In genomic region chr2:207925601-207926000, GRCh38 we compare ENCODE assay signal across 20 cellular contexts.
A peak's percentile ranks its signal among the peaks of the same experiment; 100 is the strongest.
DNase-seq lines count a peak whose midpoint lies in the region; ATAC-seq and TF ChIP-seq lines count a peak whose summit lies in the region.
"Had no signal": no experiment of that assay in that cellular context is flagged by ENCODE, and none has a peak within 500 bp of the region (broad histone marks: within the 10 kb centered on the region; RNA-seq: fewer than 3 reads in every experiment).

No MANE protein-coding gene starts in this region.

- no peak overlapping the region for H3K4me3 Mint-ChIP-seq in Caco-2 (ENCODE audit: unreplicated experiment)
- H3K4me3 Mint-ChIP-seq: B cell, brain had no signal

- H3K27me3 ChIP-seq in Caco-2 (replicated peaks; ENCODE audit: control insufficient read depth, insufficient read depth, low read length) (no peaks in the 10 kb centered on the region), adipocyte (replicated peaks; ENCODE audit: control insufficient read depth, insufficient read depth, low read length) (no peaks in the 10 kb centered on the region), liver (ENCODE audit: control insufficient read depth in 4 of 4, insufficient read depth in 4 of 4, low read length in 3 of 4) (no peaks in the 10 kb centered on the region), skeletal muscle satellite cell (ENCODE audit: control insufficient read depth, insufficient read depth, low read length) (no peaks in the 10 kb centered on the region)
- H3K27me3 ChIP-seq: tibial nerve had no signal

- no peak for TF ChIP-seq POLR2A in GM18505 (IDR thresholded peaks at IDR 0.05; ENCODE audit: borderline replicate concordance, extremely low read depth, insufficient read depth, insufficient read length)

- DNase-seq in Caco-2, result no peak
- DNase-seq in adipocyte (ENCODE audit: low read depth), result no peak
- no peak for DNase-seq in SW480 (ENCODE audit: low spot score)
- DNase-seq: DMS 273 treated with DMSO at 0.1 percent for 48 hours; GDM1; NCI-H187; NCI-H345; NK-92 treated with Interleukin-12 subunit alpha and Interleukin-12 subunit beta, amount 100 ng/mL, for 24 hours; stimulated activated CD4-positive, alpha-beta T cell treated with anti-CD3 and anti-CD28 coated beads, Interleukin-4, amount 100 ng/mL, for 24 hours; SW 1271 had no signal

- CTCF ChIA-PET in Caco-2 (lab: Charles Lee), result no interaction called here

- H3K9me3 Mint-ChIP-seq in Caco-2 (ENCODE audit: unreplicated experiment), result no peaks in the 10 kb centered on the region
- H3K9me3 Mint-ChIP-seq: brain had no signal

- H3K9ac ChIP-seq in adipocyte (ENCODE audit: low read length) (no peak overlapping the region), liver (ENCODE audit: low read depth in 1 of 2, low read length in 2 of 2) (peak overlapping the region in 1 of 2 donors; percentile 55), skeletal muscle satellite cell (ENCODE audit: low read depth, low read length) (peak overlapping the region; percentile 9)

- ATAC-seq in GM18505 (IDR thresholded peaks at IDR 0.05; ENCODE audit: unreplicated experiment) (no peak), HG03460 (IDR thresholded peaks at IDR 0.05; ENCODE audit: unreplicated experiment) (no peak), GM21367 (IDR thresholded peaks at IDR 0.05; ENCODE audit: unreplicated experiment) (no peak)
- ATAC-seq: GM12878 had no signal

- BruUV-seq in Caco-2 (replicated peaks; lab: Mats Ljungman, UMichigan), result no TSS peak

- H3K36me3 ChIP-seq in Caco-2 (ENCODE audit: control insufficient read depth, insufficient read depth, low read length) (no peaks in the 10 kb centered on the region), adipocyte (ENCODE audit: control insufficient read depth, insufficient read depth, low read length, severe bottlenecking) (no peaks in the 10 kb centered on the region), liver (ENCODE audit: control insufficient read depth in 4 of 4, insufficient read depth in 3 of 4, low read depth in 1 of 4, low read length in 3 of 4) (peaks cover 0 to 2% (median 0%) of the 10 kb centered on the region in 4 donors), skeletal muscle satellite cell (ENCODE audit: insufficient read depth, low read length) (no peaks in the 10 kb centered on the region)

- TF ChIP-seq RAD21 in liver (IDR thresholded peaks at IDR 0.05), result no peak

- H3K4me1 Mint-ChIP-seq in Caco-2 (ENCODE audit: low read depth, unreplicated experiment), result peaks cover 30% of the 10 kb centered on the region
- H3K4me1 Mint-ChIP-seq: B cell had no signal

- peak overlapping the region; percentile 82 to 95 for H3K27ac ChIP-seq in liver (ENCODE audit: low read depth in 1 of 2, low read length in 2 of 2)
- H3K27ac ChIP-seq: VCaP had no signal

- POLR2A ChIA-PET in Caco-2 (lab: Charles Lee), result interaction anchor here (0.6 kb wide), 1 partner anchor 39 kb away, joined by 4 read pairs; no protein-coding TSS in a partner anchor

- H3K4me1 ChIP-seq in Caco-2 (peaks cover 39% of the 10 kb centered on the region), adipocyte (ENCODE audit: control insufficient read depth, insufficient read depth, low read length) (peaks cover 29% of the 10 kb centered on the region), liver (ENCODE audit: control insufficient read depth in 4 of 4, insufficient read depth in 4 of 4, low read length in 3 of 4) (peaks cover 7 to 17% (median 11%) of the 10 kb centered on the region in 4 donors), skeletal muscle satellite cell (ENCODE audit: control insufficient read depth, insufficient read depth, low read length) (peaks cover 25% of the 10 kb centered on the region)

- intact Hi-C loops in Caco-2 (cut with micrococcal nuclease; ENCODE audit: unreplicated experiment), result no loop called here

- TF ChIP-seq CTCF in Caco-2 (IDR thresholded peaks at IDR 0.05; ENCODE audit: insufficient read depth in 1 of 2, low read depth in 1 of 2, low read length in 1 of 2, severe bottlenecking in 1 of 2, unreplicated experiment in 1 of 2) (no peak), liver (IDR thresholded peaks at IDR 0.05; ENCODE audit: low read depth, low read length, missing input control) (no peak)

- no peaks in the 10 kb centered on the region for H3K27me3 Mint-ChIP-seq in Caco-2 (ENCODE audit: insufficient read depth, unreplicated experiment)
- H3K27me3 Mint-ChIP-seq: B cell, brain had no signal

- 91% methylated on average over 8 of the region's 8 CpGs for WGBS in liver

- H3K9me3 ChIP-seq in Caco-2 (no peaks in the 10 kb centered on the region), adipocyte (ENCODE audit: control insufficient read depth, low read length) (no peaks in the 10 kb centered on the region), liver (ENCODE audit: control insufficient read depth in 4 of 4, low read length in 3 of 4) (no peaks in the 10 kb centered on the region), skeletal muscle satellite cell (replicated peaks; ENCODE audit: low read length) (no peaks in the 10 kb centered on the region)
- H3K9me3 ChIP-seq: tibial nerve had no signal

- no peak overlapping the region for H3K4me3 ChIP-seq in Caco-2 (ENCODE audit: low read depth, low read length)
- peak overlapping the region; percentile 0 for H3K4me3 ChIP-seq in adipocyte (ENCODE audit: low read length)
- no peak overlapping the region for H3K4me3 ChIP-seq in liver (ENCODE audit: low read depth in 1 of 3, low read length in 3 of 3)
- H3K4me3 ChIP-seq in skeletal muscle satellite cell (ENCODE audit: low read length), result peak overlapping the region; percentile 1
- H3K4me3 ChIP-seq: GM12878, tibial nerve had no signal

- H3K4me2 ChIP-seq in skeletal muscle satellite cell (ENCODE audit: low read length), result peak overlapping the region; percentile 52

- H3K36me3 Mint-ChIP-seq in Caco-2 (ENCODE audit: insufficient read depth, unreplicated experiment), result no peaks in the 10 kb centered on the region

- H3K27ac Mint-ChIP-seq in Caco-2 (ENCODE audit: unreplicated experiment), result peak overlapping the region; percentile 18
- H3K27ac Mint-ChIP-seq: B cell, brain had no signal

TF ChIP-seq in liver, 16 proteins besides CTCF, POLR2A, EP300 and RAD21:
- TF ChIP-seq REST (IDR thresholded peaks at IDR 0.05) (no peak), HNF4G (IDR thresholded peaks at IDR 0.05) (no peak), RXRA (IDR thresholded peaks at IDR 0.05) (no peak), ZBTB33 (IDR thresholded peaks at IDR 0.05) (no peak), JUND (IDR thresholded peaks at IDR 0.05) (no peak), ATF3 (IDR thresholded peaks at IDR 0.05) (no peak), HNF4A (conservative IDR thresholded peaks at IDR 0.05) (no peak), GABPA (IDR thresholded peaks at IDR 0.05 in 1 of 2, conservative IDR thresholded peaks at IDR 0.05 in 1 of 2) (no peak), FOXA2 (IDR thresholded peaks at IDR 0.05) (no peak), EGR1 (IDR thresholded peaks at IDR 0.05; ENCODE audit: low read depth in 2 of 2) (no peak), FOXA1 (IDR thresholded peaks at IDR 0.05) (no peak), MAX (IDR thresholded peaks at IDR 0.05) (no peak), YY1 (IDR thresholded peaks at IDR 0.05) (no peak), NR2F2 (IDR thresholded peaks at IDR 0.05) (no peak), TAF1 (conservative IDR thresholded peaks at IDR 0.05) (no peak), SP1 (IDR thresholded peaks at IDR 0.05) (no peak)

Comparison
In these comparisons a context has a peak if more than half of its experiments do, and no peak if none do; other contexts are left out.
1. H3K4me3 ChIP-seq: peak in adipocyte (single experiment) and skeletal muscle satellite cell (single experiment); none in Caco-2 (single experiment) and liver (0 of 3).